9 cellular contexts compared by ENCODE assay signal in genomic region chr15:90095521-90095959, GRCh38. TPM values are rescaled to one million over a fixed set of nuclear protein-coding genes. Genes with fewer than 3 reads are reported as not detected.
DNase-seq lines count a peak whose midpoint lies in the region; ATAC-seq and TF ChIP-seq lines count a peak whose summit lies in the region.
"Had no signal": no experiment of that assay in that cellular context is flagged by ENCODE, and none has a peak within 500 bp of the region (broad histone marks: within the 10 kb centered on the region; RNA-seq: fewer than 3 reads in every experiment).

No MANE protein-coding gene starts in this region.

- H3K27me3 ChIP-seq in esophagus (ENCODE audit: control insufficient read depth in 1 of 2, insufficient read depth in 2 of 2, low read length in 2 of 2) = no peaks in the 10 kb centered on the region
- H3K27me3 ChIP-seq in spleen (replicated peaks in 1 of 7) = no peaks in the 10 kb centered on the region

- H3K27ac ChIP-seq in esophagus (ENCODE audit: low read depth in 2 of 2, low read length in 1 of 2) = peak overlapping the region; percentile 54 to 79
- peak overlapping the region in 7 of 8 donors; percentile 49 to 96 (median 95) for H3K27ac ChIP-seq in spleen

- peaks cover 0 to 12% of the 10 kb centered on the region in 2 donors for H3K36me3 ChIP-seq in esophagus (ENCODE audit: control insufficient read depth in 2 of 2, insufficient read depth in 2 of 2, low read length in 1 of 2)
- H3K36me3 ChIP-seq in spleen = peaks cover 0 to 18% (median 7%) of the 10 kb centered on the region in 6 donors

- peaks cover 3 to 13% of the 10 kb centered on the region in 2 donors for H3K4me1 ChIP-seq in esophagus (ENCODE audit: control insufficient read depth in 2 of 2, insufficient read depth in 2 of 2, low read length in 1 of 2)
- H3K4me1 ChIP-seq in spleen = peaks cover 30 to 76% (median 59%) of the 10 kb centered on the region in 6 donors

- DNase-seq in NCI-H2029 (lab: John Stamatoyannopoulos, UW) (peak; percentile 21), NCI-H2029 treated with DMSO at 0.1 percent for 48 hours (lab: John Stamatoyannopoulos, UW) (no peak), NCI-H748 treated with DMSO at 0.1 percent for 48 hours (lab: John Stamatoyannopoulos, UW) (peak; percentile 8), spleen (peak; percentile 51), left lobe of liver (ENCODE audit: low spot score) (no peak), mesenteric fat pad (ENCODE audit: low spot score) (no peak)
- DNase-seq: retina had no signal

- intact Hi-C loops in spleen (cut with DNase I; ENCODE audit: low total_unique reads) = no loop called here

- H3K4me3 ChIP-seq in esophagus (ENCODE audit: low read depth in 1 of 2, low read length in 2 of 2) (no peak overlapping the region), spleen (no peak overlapping the region)

- TF ChIP-seq POLR2A in spleen (IDR thresholded peaks at IDR 0.05) = no peak

- H3K9me3 ChIP-seq in esophagus (ENCODE audit: control insufficient read depth in 2 of 2, insufficient read depth in 1 of 2, low read depth in 1 of 2, low read length in 1 of 2) = no peaks in the 10 kb centered on the region
- no peaks in the 10 kb centered on the region for H3K9me3 ChIP-seq in spleen

- no peak for ATAC-seq in left lobe of liver
- no peak for ATAC-seq in HG03460 (IDR thresholded peaks at IDR 0.05; ENCODE audit: unreplicated experiment)

- WGBS in esophagus, 2 donors = 23 to 30% methylated on average over 3 of the region's 3 CpGs
- 55 to 73% (median 62%) methylated on average over 3 of the region's 3 CpGs for WGBS in spleen, 5 donors

- TF ChIP-seq CTCF in spleen (IDR thresholded peaks at IDR 0.05 in 8 of 11, conservative IDR thresholded peaks at IDR 0.05 in 3 of 11) = no peak

RNA-seq across cellular contexts. Expression of gene IDH2, which starts 6.7 kb away (rescaled TPM):
- 10 to 100 TPM; 63.5 to 98.5 TPM for polyA plus RNA-seq in esophagus
- total RNA-seq in spleen = 10 to 100 TPM; 42.8 to 70.9 (median 52.5) TPM
- 10 to 100 TPM; 36.4 to 57.8 (median 53.5) TPM for polyA plus RNA-seq in spleen
- total RNA-seq in left lobe of liver = 292 TPM
- total RNA-seq in mesenteric fat pad = 56.1 TPM

Comparison
In these comparisons a context has a peak if more than half of its experiments do, and no peak if none do; other contexts are left out.
1. DNase-seq: peak in NCI-H2029 (single experiment), NCI-H748 treated with DMSO at 0.1 percent for 48 hours (single experiment) and spleen (single experiment); none in NCI-H2029 treated with DMSO at 0.1 percent for 48 hours (single experiment), left lobe of liver (single experiment) and mesenteric fat pad (single experiment).